In genomic region chr6:1603708-1604346, GRCh38 we compare ENCODE assay signal across 9 cellular contexts. TPM values are rescaled to one million over a fixed set of nuclear protein-coding genes. Genes with fewer than 3 reads are reported as not detected.
DNase-seq lines count a peak whose midpoint lies in the region; ATAC-seq, FAIRE-seq and TF ChIP-seq lines count a peak whose summit lies in the region.
"Had no signal": no experiment of that assay in that cellular context is flagged by ENCODE, and none has a peak within 500 bp of the region (broad histone marks: within the 10 kb centered on the region; RNA-seq: fewer than 3 reads in every experiment).

No MANE protein-coding gene starts in this region.

- H3K27ac ChIP-seq in mesodermal cell (ENCODE audit: low read depth, low read length, severe bottlenecking) (no peak overlapping the region), vagina (no peak overlapping the region)

- H3K36me3 ChIP-seq in bronchial epithelial cell (ENCODE audit: control insufficient read depth, insufficient read depth, low read length) = no peaks in the 10 kb centered on the region
- no peaks in the 10 kb centered on the region for H3K36me3 ChIP-seq in mesodermal cell (ENCODE audit: control insufficient read depth, insufficient read depth, low read length)
- H3K36me3 ChIP-seq in vagina = no peaks in the 10 kb centered on the region

- 47 to 60% methylated on average over 25 of the region's 27 CpGs for WGBS in mesodermal cell (ENCODE audit: insufficient coverage in 2 of 2), 2 experiments

- peak overlapping the region; percentile 23 for H3K4me3 Mint-ChIP-seq in activated naive CD8-positive, alpha-beta T cell
- H3K4me3 Mint-ChIP-seq in activated naive CD8-positive, alpha-beta T cell treated with anti-CD3 and anti-CD28 coated beads for 36 hours = no peak overlapping the region

- no peaks in the 10 kb centered on the region for H3K36me3 Mint-ChIP-seq in activated naive CD8-positive, alpha-beta T cell
- H3K36me3 Mint-ChIP-seq in activated naive CD8-positive, alpha-beta T cell treated with anti-CD3 and anti-CD28 coated beads for 36 hours = no peaks in the 10 kb centered on the region
- H3K36me3 Mint-ChIP-seq: CD4-positive, CD25-positive, alpha-beta regulatory T cell had no signal

- TF ChIP-seq POLR2A in vagina (IDR thresholded peaks at IDR 0.05) = no peak

- H3K4me1 ChIP-seq in mesodermal cell (ENCODE audit: control insufficient read depth, insufficient read depth, low read length, poor library complexity, severe bottlenecking) (peaks cover 23% of the 10 kb centered on the region), vagina (peaks cover 39% of the 10 kb centered on the region)

- FAIRE-seq in bronchial epithelial cell (lab: Jason Lieb, UNC) = no peak
- FAIRE-seq in GM19239 (lab: Jason Lieb, UNC) = no peak

- H3K27me3 ChIP-seq in bronchial epithelial cell (ENCODE audit: control insufficient read depth, insufficient read depth, low read length) (peaks cover 1% of the 10 kb centered on the region), vagina (peaks cover 13% of the 10 kb centered on the region)

- intact Hi-C loops in vagina (cut with DNase I) = loop anchor here (5.0 to 10.0 kb wide), 4 partner anchors 503 to 851 kb away; no protein-coding TSS in a partner anchor

- no peak for TF ChIP-seq CTCF in bronchial epithelial cell (IDR thresholded peaks at IDR 0.05; ENCODE audit: insufficient read depth, low read length, severe bottlenecking)
- TF ChIP-seq CTCF in vagina (IDR thresholded peaks at IDR 0.05) = no peak

- ATAC-seq in HG03280 (IDR thresholded peaks at IDR 0.05; ENCODE audit: unreplicated experiment) = no peak

- H3K4me3 ChIP-seq in bronchial epithelial cell (ENCODE audit: low read depth, low read length) (peak overlapping the region; percentile 35), mesodermal cell (ENCODE audit: extremely low read depth, insufficient read depth, low read length, poor library complexity, severe bottlenecking) (peak overlapping the region; percentile 26), vagina (peak overlapping the region; percentile 40 to 43)

- no peaks in the 10 kb centered on the region for H3K9me3 Mint-ChIP-seq in activated naive CD8-positive, alpha-beta T cell (ENCODE audit: low read depth)
- H3K9me3 Mint-ChIP-seq in activated naive CD8-positive, alpha-beta T cell treated with anti-CD3 and anti-CD28 coated beads for 36 hours = no peaks in the 10 kb centered on the region

- H3K9me3 ChIP-seq in mesodermal cell (ENCODE audit: control insufficient read depth, low read length) = no peaks in the 10 kb centered on the region
- no peaks in the 10 kb centered on the region for H3K9me3 ChIP-seq in vagina

- H3K27me3 Mint-ChIP-seq in activated naive CD8-positive, alpha-beta T cell = peaks cover 51% of the 10 kb centered on the region
- peaks cover 86% of the 10 kb centered on the region for H3K27me3 Mint-ChIP-seq in activated naive CD8-positive, alpha-beta T cell treated with anti-CD3 and anti-CD28 coated beads for 36 hours

- peaks cover 33% of the 10 kb centered on the region for H3K4me1 Mint-ChIP-seq in activated naive CD8-positive, alpha-beta T cell (ENCODE audit: low read depth)
- H3K4me1 Mint-ChIP-seq in activated naive CD8-positive, alpha-beta T cell treated with anti-CD3 and anti-CD28 coated beads for 36 hours = peaks cover 33% of the 10 kb centered on the region

- H3K27ac Mint-ChIP-seq in activated naive CD8-positive, alpha-beta T cell = no peak overlapping the region
- H3K27ac Mint-ChIP-seq in activated naive CD8-positive, alpha-beta T cell treated with anti-CD3 and anti-CD28 coated beads for 36 hours = no peak overlapping the region

- no peak for DNase-seq in activated naive CD8-positive, alpha-beta T cell treated with anti-CD3 and anti-CD28 coated beads for 36 hours
- DNase-seq in bronchial epithelial cell (ENCODE audit: low read depth) = no peak
- DNase-seq in vagina (ENCODE audit: extremely low spot score in 2 of 2) = no peak
- no peak for DNase-seq in GM19239 (ENCODE audit: insufficient read length, low spot score)
- no peak for DNase-seq in iPS-NIHi7 (ENCODE audit: extremely low spot score)

RNA-seq across cellular contexts. Expression of gene FOXC1, which starts 5.9 kb away (rescaled TPM):
- total RNA-seq in activated naive CD8-positive, alpha-beta T cell treated with anti-CD3 and anti-CD28 coated beads for 36 hours = not detected
- total RNA-seq in bronchial epithelial cell (3.5 and 3.7 TPM in 2 replicates), vagina (9.8 TPM)
- polyA plus RNA-seq in mesodermal cell (2013, experiment 1 of 2) = 8.1 TPM
- polyA plus RNA-seq in mesodermal cell (2013, experiment 2 of 2) = 6.1 TPM
- total RNA-seq: CD4-positive, CD25-positive, alpha-beta regulatory T cell had no signal
- polyA plus RNA-seq: CD4-positive, CD25-positive, alpha-beta regulatory T cell had no signal
